ENCODE assay signal across 16 cellular contexts in genomic region chr17:67813803-67814180, GRCh38. TPM values are rescaled to one million over a fixed set of nuclear protein-coding genes. Genes with fewer than 3 reads are reported as not detected.
DNase-seq lines count a peak whose midpoint lies in the region; ATAC-seq and TF ChIP-seq lines count a peak whose summit lies in the region.
"Had no signal": no experiment of that assay in that cellular context is flagged by ENCODE, and none has a peak within 500 bp of the region (broad histone marks: within the 10 kb centered on the region; RNA-seq: fewer than 3 reads in every experiment).

No MANE protein-coding gene starts in this region.

- H3K27me3 Mint-ChIP-seq in GM23338 (ENCODE audit: insufficient read depth, low read depth, poor library complexity) (peaks cover 5% of the 10 kb centered on the region), memory B cell (peaks cover 6% of the 10 kb centered on the region)

- peaks cover 74% of the 10 kb centered on the region for H3K4me1 ChIP-seq in BLaER1
- H3K4me1 ChIP-seq in GM23338 (ENCODE audit: insufficient read depth) = no peaks in the 10 kb centered on the region
- H3K4me1 ChIP-seq in OCI-LY3 (ENCODE audit: low read length) = peaks cover 34% of the 10 kb centered on the region
- H3K4me1 ChIP-seq: SJSA1 had no signal

- H3K36me3 ChIP-seq in BLaER1 (no peaks in the 10 kb centered on the region), GM23338 (ENCODE audit: insufficient read depth) (no peaks in the 10 kb centered on the region), OCI-LY3 (replicated peaks; ENCODE audit: low read depth, low read length) (no peaks in the 10 kb centered on the region)
- H3K36me3 ChIP-seq: MG63, SJSA1 had no signal

- H3K27me3 ChIP-seq in BLaER1 (no peaks in the 10 kb centered on the region), GM23338 (ENCODE audit: insufficient read depth) (no peaks in the 10 kb centered on the region), OCI-LY3 (ENCODE audit: low read depth, low read length) (no peaks in the 10 kb centered on the region; the same call in 1 of the 2 replicates)
- H3K27me3 ChIP-seq: MG63, SJSA1 had no signal

- no peaks in the 10 kb centered on the region for H3K9me2 ChIP-seq in GM23338 (ENCODE audit: insufficient read depth)

- H3K9me3 Mint-ChIP-seq in GM23338 (no peaks in the 10 kb centered on the region), memory B cell (no peaks in the 10 kb centered on the region)

- 0 out of 2 replicates have a peak, but pooled peaks cover 2% of the 10 kb centered on the region for H3F3A ChIP-seq in GM23338 (replicated peaks; ENCODE audit: low read depth)

- peak overlapping the region; percentile 72 for H3K27ac ChIP-seq in BLaER1
- H3K27ac ChIP-seq in GM23338 (ENCODE audit: low read depth) = no peak overlapping the region
- no peak overlapping the region for H3K27ac ChIP-seq in OCI-LY3 (ENCODE audit: low read length)
- H3K27ac ChIP-seq: C4-2B, SJSA1 had no signal

- H3K4me3 ChIP-seq in BLaER1 (no peak overlapping the region), GM23338 (no peak overlapping the region), OCI-LY3 (ENCODE audit: low read length) (no peak overlapping the region)
- H3K4me3 ChIP-seq: MG63, SJSA1 had no signal

- peak overlapping the region; percentile 47; the same call in 1 of the 2 replicates for H2AFZ ChIP-seq in GM23338
- no peak overlapping the region for H2AFZ ChIP-seq in OCI-LY3 (ENCODE audit: low read depth, low read length)

- H3K4me3 Mint-ChIP-seq in GM23338 (no peak overlapping the region), memory B cell (peak overlapping the region; percentile 68)

- H3K4me1 Mint-ChIP-seq in GM23338 = no peaks in the 10 kb centered on the region; the same call in 2 of the 3 replicates
- H3K4me1 Mint-ChIP-seq in memory B cell = peaks cover 31% of the 10 kb centered on the region

- no peak for TF ChIP-seq CTCF in GM23338 (conservative IDR thresholded peaks at IDR 0.05; ENCODE audit: low read depth in 2 of 2)
- no peak for TF ChIP-seq CTCF in OCI-LY3 (IDR thresholded peaks at IDR 0.05; ENCODE audit: low read depth, low read length)

- peak overlapping the region; percentile 60; the same call in 1 of the 2 replicates for H3K9ac ChIP-seq in BLaER1
- H3K9ac ChIP-seq in OCI-LY3 (ENCODE audit: low read length) = no peak overlapping the region

- H3K27ac Mint-ChIP-seq in GM23338 (peak overlapping the region; percentile 70; the same call in 1 of the 2 replicates), memory B cell (peak overlapping the region; percentile 89)

- H4K20me1 ChIP-seq in BLaER1 = no peaks in the 10 kb centered on the region
- no peaks in the 10 kb centered on the region for H4K20me1 ChIP-seq in GM23338 (replicated peaks; ENCODE audit: insufficient read depth)
- H4K20me1 ChIP-seq in OCI-LY3 (ENCODE audit: insufficient read depth, low read length) = no peaks in the 10 kb centered on the region

- H3K4me2 ChIP-seq in BLaER1 (peak overlapping the region; percentile 58), GM23338 (no peak overlapping the region), OCI-LY3 (ENCODE audit: low read length) (peak overlapping the region; percentile 20)

- no peaks in the 10 kb centered on the region for H3K36me3 Mint-ChIP-seq in GM23338 (ENCODE audit: low read depth)
- no peaks in the 10 kb centered on the region for H3K36me3 Mint-ChIP-seq in memory B cell

- H3K9me3 ChIP-seq in BLaER1 (no peaks in the 10 kb centered on the region), OCI-LY3 (ENCODE audit: insufficient read depth, low read length) (peaks cover 4% of the 10 kb centered on the region; the same call in 1 of the 2 replicates)
- H3K9me3 ChIP-seq: MG63, SJSA1 had no signal

- H3K79me2 ChIP-seq in GM23338 (replicated peaks; ENCODE audit: insufficient read depth) (no peaks in the 10 kb centered on the region), OCI-LY3 (ENCODE audit: low read length) (no peaks in the 10 kb centered on the region)

- DNase-seq in GM23338 (ENCODE audit: low spot score) = no peak
- DNase-seq in memory B cell (ENCODE audit: low spot score in 2 of 2) = no peak
- DNase-seq in NOMO-1 treated with DMSO at 0.1 percent for 48 hours (lab: John Stamatoyannopoulos, UW; ENCODE audit: unreplicated experiment) = no peak
- DNase-seq in hippocampal formation (lab: John Stamatoyannopoulos, UW) = no peak
- no peak for DNase-seq in cerebellum (ENCODE audit: low spot score)
- DNase-seq: EL, GOT3, NCI-H1092 treated with DMSO at 0.1 percent for 48 hours, NCI-H1694 treated with DMSO at 0.1 percent for 48 hours, NCI-H226 had no signal

- ATAC-seq in GM23338 (no peak), memory B cell (ENCODE audit: low read depth) (no peak), HG02973 (IDR thresholded peaks at IDR 0.05; ENCODE audit: unreplicated experiment) (no peak)

TF ChIP-seq in GM23338, 12 proteins besides CTCF, POLR2A, EP300 and RAD21:
- TF ChIP-seq ZNF331 (CRISPR knock-in tag; IDR thresholded peaks at IDR 0.05; ENCODE audit: low read depth) (no peak), POLR2AphosphoS5 (IDR thresholded peaks at IDR 0.05; ENCODE audit: low read depth) (no peak), EZH2 (IDR thresholded peaks at IDR 0.05; ENCODE audit: low read depth, unreplicated experiment) (no peak), NANOG (IDR thresholded peaks at IDR 0.05; ENCODE audit: borderline replicate concordance) (no peak), ZNF114 (CRISPR knock-in tag; IDR thresholded peaks at IDR 0.05) (no peak), REST (IDR thresholded peaks at IDR 0.05; ENCODE audit: unreplicated experiment) (no peak), JUNB (IDR thresholded peaks at IDR 0.05; ENCODE audit: unreplicated experiment) (no peak), EZH2phosphoT487 (IDR thresholded peaks at IDR 0.05; ENCODE audit: unreplicated experiment) (no peak), ETS1 (IDR thresholded peaks at IDR 0.05) (no peak), CREB1 (CRISPR knock-in tag; IDR thresholded peaks at IDR 0.05; ENCODE audit: low read depth) (no peak), STAT1 (IDR thresholded peaks at IDR 0.05; ENCODE audit: unreplicated experiment) (no peak)

RNA-seq across cellular contexts. Expression of gene BPTF, which starts 11.5 kb away (rescaled TPM):
- total RNA-seq in GM23338 (2014; rRNA removed; shearing (Covaris generic)) = 179 and 185 TPM in 2 replicates
- 148 and 161 TPM in 2 replicates for polyA plus RNA-seq in GM23338 (2016; fragmentation: Nextera tagmentation; extraction: Ambion mirVana)
- total RNA-seq in cerebellum = 162 TPM
